Comparison of ENCODE assay signal across 1 cellular context in the genomic region with DNA sequence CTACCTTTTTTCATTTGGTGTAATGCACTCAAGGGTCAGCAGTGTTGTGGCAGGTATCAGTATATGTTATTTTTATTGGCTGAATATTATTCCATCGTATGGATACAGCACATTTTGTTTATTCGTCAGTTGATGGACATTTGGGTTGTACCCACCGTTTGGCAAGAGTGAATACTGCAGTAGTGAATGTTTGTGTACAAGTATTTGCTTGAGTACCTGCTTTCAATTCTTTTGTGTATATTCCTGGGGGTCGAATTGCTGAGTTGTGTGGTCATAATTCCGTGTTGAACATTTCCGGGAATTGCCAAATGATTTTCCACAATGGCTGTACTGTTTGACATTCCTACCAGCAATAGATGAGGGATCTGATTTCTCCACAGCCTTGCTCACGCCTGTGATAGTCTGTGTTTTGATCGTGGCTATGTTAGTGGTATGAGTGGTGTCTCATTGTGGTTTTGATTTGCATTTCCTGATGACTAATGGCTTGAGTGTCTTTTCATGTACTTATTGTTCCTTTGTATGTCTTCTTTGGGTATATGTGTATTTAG.
TF ChIP-seq lines count a peak whose summit lies in the region.

No MANE protein-coding gene starts in this region.

TF ChIP-seq in HepG2, 621 proteins besides CTCF, POLR2A, EP300 and RAD21 (continued from another document and continues in another):
- TF ChIP-seq, protein P1, sequence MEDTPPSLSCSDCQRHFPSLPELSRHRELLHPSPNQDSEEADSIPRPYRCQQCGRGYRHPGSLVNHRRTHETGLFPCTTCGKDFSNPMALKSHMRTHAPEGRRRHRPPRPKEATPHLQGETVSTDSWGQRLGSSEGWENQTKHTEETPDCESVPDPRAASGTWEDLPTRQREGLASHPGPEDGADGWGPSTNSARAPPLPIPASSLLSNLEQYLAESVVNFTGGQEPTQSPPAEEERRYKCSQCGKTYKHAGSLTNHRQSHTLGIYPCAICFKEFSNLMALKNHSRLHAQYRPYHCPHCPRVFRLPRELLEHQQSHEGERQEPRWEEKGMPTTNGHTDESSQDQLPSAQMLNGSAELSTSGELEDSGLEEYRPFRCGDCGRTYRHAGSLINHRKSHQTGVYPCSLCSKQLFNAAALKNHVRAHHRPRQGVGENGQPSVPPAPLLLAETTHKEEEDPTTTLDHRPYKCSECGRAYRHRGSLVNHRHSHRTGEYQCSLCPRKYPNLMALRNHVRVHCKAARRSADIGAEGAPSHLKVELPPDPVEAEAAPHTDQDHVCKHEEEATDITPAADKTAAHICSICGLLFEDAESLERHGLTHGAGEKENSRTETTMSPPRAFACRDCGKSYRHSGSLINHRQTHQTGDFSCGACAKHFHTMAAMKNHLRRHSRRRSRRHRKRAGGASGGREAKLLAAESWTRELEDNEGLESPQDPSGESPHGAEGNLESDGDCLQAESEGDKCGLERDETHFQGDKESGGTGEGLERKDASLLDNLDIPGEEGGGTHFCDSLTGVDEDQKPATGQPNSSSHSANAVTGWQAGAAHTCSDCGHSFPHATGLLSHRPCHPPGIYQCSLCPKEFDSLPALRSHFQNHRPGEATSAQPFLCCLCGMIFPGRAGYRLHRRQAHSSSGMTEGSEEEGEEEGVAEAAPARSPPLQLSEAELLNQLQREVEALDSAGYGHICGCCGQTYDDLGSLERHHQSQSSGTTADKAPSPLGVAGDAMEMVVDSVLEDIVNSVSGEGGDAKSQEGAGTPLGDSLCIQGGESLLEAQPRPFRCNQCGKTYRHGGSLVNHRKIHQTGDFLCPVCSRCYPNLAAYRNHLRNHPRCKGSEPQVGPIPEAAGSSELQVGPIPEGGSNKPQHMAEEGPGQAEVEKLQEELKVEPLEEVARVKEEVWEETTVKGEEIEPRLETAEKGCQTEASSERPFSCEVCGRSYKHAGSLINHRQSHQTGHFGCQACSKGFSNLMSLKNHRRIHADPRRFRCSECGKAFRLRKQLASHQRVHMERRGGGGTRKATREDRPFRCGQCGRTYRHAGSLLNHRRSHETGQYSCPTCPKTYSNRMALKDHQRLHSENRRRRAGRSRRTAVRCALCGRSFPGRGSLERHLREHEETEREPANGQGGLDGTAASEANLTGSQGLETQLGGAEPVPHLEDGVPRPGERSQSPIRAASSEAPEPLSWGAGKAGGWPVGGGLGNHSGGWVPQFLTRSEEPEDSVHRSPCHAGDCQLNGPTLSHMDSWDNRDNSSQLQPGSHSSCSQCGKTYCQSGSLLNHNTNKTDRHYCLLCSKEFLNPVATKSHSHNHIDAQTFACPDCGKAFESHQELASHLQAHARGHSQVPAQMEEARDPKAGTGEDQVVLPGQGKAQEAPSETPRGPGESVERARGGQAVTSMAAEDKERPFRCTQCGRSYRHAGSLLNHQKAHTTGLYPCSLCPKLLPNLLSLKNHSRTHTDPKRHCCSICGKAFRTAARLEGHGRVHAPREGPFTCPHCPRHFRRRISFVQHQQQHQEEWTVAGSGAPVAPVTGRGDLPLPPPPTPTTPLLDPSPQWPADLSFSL (CRISPR knock-in tag; IDR thresholded peaks at IDR 0.05), result peak; percentile 74; the same call in 1 of the 2 replicates
- TF ChIP-seq, protein P2, sequence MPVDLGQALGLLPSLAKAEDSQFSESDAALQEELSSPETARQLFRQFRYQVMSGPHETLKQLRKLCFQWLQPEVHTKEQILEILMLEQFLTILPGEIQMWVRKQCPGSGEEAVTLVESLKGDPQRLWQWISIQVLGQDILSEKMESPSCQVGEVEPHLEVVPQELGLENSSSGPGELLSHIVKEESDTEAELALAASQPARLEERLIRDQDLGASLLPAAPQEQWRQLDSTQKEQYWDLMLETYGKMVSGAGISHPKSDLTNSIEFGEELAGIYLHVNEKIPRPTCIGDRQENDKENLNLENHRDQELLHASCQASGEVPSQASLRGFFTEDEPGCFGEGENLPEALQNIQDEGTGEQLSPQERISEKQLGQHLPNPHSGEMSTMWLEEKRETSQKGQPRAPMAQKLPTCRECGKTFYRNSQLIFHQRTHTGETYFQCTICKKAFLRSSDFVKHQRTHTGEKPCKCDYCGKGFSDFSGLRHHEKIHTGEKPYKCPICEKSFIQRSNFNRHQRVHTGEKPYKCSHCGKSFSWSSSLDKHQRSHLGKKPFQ (CRISPR knock-in tag; IDR thresholded peaks at IDR 0.05; ENCODE audit: insufficient replicate concordance), result no peak
- TF ChIP-seq, protein P3, sequence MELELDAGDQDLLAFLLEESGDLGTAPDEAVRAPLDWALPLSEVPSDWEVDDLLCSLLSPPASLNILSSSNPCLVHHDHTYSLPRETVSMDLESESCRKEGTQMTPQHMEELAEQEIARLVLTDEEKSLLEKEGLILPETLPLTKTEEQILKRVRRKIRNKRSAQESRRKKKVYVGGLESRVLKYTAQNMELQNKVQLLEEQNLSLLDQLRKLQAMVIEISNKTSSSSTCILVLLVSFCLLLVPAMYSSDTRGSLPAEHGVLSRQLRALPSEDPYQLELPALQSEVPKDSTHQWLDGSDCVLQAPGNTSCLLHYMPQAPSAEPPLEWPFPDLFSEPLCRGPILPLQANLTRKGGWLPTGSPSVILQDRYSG (CRISPR knock-in tag; IDR thresholded peaks at IDR 0.05), result no peak
- TF ChIP-seq HMG20B (CRISPR knock-in tag; conservative IDR thresholded peaks at IDR 0.05), result no peak; the same call in 1 of the 2 replicates
- TF ChIP-seq KDM5B (CRISPR knock-in tag; IDR thresholded peaks at IDR 0.05; ENCODE audit: borderline replicate concordance), result no peak
- no peak for TF ChIP-seq ZNF839 (CRISPR knock-in tag; IDR thresholded peaks at IDR 0.05; ENCODE audit: borderline replicate concordance)
- TF ChIP-seq FOXO1 (CRISPR knock-in tag; IDR thresholded peaks at IDR 0.05), result peak; percentile 59; the same call in 1 of the 2 replicates
- TF ChIP-seq, protein P4, sequence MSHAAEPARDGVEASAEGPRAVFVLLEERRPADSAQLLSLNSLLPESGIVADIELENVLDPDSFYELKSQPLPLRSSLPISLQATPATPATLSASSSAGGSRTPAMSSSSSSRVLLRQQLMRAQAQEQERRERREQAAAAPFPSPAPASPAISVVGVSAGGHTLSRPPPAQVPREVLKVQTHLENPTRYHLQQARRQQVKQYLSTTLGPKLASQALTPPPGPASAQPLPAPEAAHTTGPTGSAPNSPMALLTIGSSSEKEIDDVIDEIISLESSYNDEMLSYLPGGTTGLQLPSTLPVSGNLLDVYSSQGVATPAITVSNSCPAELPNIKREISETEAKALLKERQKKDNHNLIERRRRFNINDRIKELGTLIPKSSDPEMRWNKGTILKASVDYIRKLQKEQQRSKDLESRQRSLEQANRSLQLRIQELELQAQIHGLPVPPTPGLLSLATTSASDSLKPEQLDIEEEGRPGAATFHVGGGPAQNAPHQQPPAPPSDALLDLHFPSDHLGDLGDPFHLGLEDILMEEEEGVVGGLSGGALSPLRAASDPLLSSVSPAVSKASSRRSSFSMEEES (CRISPR knock-in tag; IDR thresholded peaks at IDR 0.05), result 0 out of 2 replicates have a peak, but pooled peaks have one; percentile 14
- no peak for TF ChIP-seq MEIS1 (CRISPR knock-in tag; IDR thresholded peaks at IDR 0.05; ENCODE audit: borderline replicate concordance)
- TF ChIP-seq ELF4 (CRISPR knock-in tag; IDR thresholded peaks at IDR 0.05; ENCODE audit: borderline replicate concordance), result no peak
- TF ChIP-seq, protein P5, sequence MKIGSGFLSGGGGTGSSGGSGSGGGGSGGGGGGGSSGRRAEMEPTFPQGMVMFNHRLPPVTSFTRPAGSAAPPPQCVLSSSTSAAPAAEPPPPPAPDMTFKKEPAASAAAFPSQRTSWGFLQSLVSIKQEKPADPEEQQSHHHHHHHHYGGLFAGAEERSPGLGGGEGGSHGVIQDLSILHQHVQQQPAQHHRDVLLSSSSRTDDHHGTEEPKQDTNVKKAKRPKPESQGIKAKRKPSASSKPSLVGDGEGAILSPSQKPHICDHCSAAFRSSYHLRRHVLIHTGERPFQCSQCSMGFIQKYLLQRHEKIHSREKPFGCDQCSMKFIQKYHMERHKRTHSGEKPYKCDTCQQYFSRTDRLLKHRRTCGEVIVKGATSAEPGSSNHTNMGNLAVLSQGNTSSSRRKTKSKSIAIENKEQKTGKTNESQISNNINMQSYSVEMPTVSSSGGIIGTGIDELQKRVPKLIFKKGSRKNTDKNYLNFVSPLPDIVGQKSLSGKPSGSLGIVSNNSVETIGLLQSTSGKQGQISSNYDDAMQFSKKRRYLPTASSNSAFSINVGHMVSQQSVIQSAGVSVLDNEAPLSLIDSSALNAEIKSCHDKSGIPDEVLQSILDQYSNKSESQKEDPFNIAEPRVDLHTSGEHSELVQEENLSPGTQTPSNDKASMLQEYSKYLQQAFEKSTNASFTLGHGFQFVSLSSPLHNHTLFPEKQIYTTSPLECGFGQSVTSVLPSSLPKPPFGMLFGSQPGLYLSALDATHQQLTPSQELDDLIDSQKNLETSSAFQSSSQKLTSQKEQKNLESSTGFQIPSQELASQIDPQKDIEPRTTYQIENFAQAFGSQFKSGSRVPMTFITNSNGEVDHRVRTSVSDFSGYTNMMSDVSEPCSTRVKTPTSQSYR (CRISPR knock-in tag; IDR thresholded peaks at IDR 0.05; ENCODE audit: borderline replicate concordance), result peak; percentile 59; the same call in 1 of the 2 replicates
- TF ChIP-seq GATA4 (IDR thresholded peaks at IDR 0.05; ENCODE audit: borderline replicate concordance, low read depth), result no peak
- TF ChIP-seq, protein P6, sequence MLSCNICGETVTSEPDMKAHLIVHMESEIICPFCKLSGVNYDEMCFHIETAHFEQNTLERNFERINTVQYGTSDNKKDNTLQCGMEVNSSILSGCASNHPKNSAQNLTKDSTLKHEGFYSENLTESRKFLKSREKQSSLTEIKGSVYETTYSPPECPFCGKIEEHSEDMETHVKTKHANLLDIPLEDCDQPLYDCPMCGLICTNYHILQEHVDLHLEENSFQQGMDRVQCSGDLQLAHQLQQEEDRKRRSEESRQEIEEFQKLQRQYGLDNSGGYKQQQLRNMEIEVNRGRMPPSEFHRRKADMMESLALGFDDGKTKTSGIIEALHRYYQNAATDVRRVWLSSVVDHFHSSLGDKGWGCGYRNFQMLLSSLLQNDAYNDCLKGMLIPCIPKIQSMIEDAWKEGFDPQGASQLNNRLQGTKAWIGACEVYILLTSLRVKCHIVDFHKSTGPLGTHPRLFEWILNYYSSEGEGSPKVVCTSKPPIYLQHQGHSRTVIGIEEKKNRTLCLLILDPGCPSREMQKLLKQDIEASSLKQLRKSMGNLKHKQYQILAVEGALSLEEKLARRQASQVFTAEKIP (CRISPR knock-in tag; IDR thresholded peaks at IDR 0.05; ENCODE audit: borderline replicate concordance), result no peak
- no peak for TF ChIP-seq ZNF644 (CRISPR knock-in tag; IDR thresholded peaks at IDR 0.05; ENCODE audit: low read depth)
- TF ChIP-seq, protein P7, sequence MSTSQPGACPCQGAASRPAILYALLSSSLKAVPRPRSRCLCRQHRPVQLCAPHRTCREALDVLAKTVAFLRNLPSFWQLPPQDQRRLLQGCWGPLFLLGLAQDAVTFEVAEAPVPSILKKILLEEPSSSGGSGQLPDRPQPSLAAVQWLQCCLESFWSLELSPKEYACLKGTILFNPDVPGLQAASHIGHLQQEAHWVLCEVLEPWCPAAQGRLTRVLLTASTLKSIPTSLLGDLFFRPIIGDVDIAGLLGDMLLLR (CRISPR knock-in tag; IDR thresholded peaks at IDR 0.05), result no peak
- TF ChIP-seq ZNF891 (CRISPR knock-in tag; IDR thresholded peaks at IDR 0.05), result no peak
- TF ChIP-seq RBFOX2 (IDR thresholded peaks at IDR 0.05; ENCODE audit: low read depth, low read length), result no peak
- TF ChIP-seq TMF1 (CRISPR knock-in tag; IDR thresholded peaks at IDR 0.05; ENCODE audit: low read depth), result no peak
- TF ChIP-seq POLR2AphosphoS5 (IDR thresholded peaks at IDR 0.05; ENCODE audit: low read depth, low read length), result no peak
- TF ChIP-seq ZNF672 (CRISPR knock-in tag; IDR thresholded peaks at IDR 0.05), result no peak
- no peak for TF ChIP-seq ADNP (CRISPR knock-in tag; IDR thresholded peaks at IDR 0.05)
- TF ChIP-seq SOX13 (IDR thresholded peaks at IDR 0.05), result peak; percentile 69
- peak in 1 of 2 experiments; percentile 92; a peak in 2 of 4 replicates for TF ChIP-seq SOX13 (CRISPR knock-in tag; conservative IDR thresholded peaks at IDR 0.05 in 1 of 2, IDR thresholded peaks at IDR 0.05 in 1 of 2)
- TF ChIP-seq, protein P8, sequence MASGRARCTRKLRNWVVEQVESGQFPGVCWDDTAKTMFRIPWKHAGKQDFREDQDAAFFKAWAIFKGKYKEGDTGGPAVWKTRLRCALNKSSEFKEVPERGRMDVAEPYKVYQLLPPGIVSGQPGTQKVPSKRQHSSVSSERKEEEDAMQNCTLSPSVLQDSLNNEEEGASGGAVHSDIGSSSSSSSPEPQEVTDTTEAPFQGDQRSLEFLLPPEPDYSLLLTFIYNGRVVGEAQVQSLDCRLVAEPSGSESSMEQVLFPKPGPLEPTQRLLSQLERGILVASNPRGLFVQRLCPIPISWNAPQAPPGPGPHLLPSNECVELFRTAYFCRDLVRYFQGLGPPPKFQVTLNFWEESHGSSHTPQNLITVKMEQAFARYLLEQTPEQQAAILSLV (CRISPR knock-in tag; IDR thresholded peaks at IDR 0.05; ENCODE audit: borderline replicate concordance), result no peak
- TF ChIP-seq ZNF792 (CRISPR knock-in tag; IDR thresholded peaks at IDR 0.05), result no peak
- TF ChIP-seq ZBTB7B (CRISPR knock-in tag; IDR thresholded peaks at IDR 0.05), result no peak
- no peak for TF ChIP-seq NFE2L2 (IDR thresholded peaks at IDR 0.05; ENCODE audit: low read length)
- TF ChIP-seq, protein P9, sequence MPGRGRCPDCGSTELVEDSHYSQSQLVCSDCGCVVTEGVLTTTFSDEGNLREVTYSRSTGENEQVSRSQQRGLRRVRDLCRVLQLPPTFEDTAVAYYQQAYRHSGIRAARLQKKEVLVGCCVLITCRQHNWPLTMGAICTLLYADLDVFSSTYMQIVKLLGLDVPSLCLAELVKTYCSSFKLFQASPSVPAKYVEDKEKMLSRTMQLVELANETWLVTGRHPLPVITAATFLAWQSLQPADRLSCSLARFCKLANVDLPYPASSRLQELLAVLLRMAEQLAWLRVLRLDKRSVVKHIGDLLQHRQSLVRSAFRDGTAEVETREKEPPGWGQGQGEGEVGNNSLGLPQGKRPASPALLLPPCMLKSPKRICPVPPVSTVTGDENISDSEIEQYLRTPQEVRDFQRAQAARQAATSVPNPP (CRISPR knock-in tag; IDR thresholded peaks at IDR 0.05), result no peak
- peak; percentile 35; the same call in 1 of the 2 replicates for TF ChIP-seq TBX2 (CRISPR knock-in tag; IDR thresholded peaks at IDR 0.05; ENCODE audit: borderline replicate concordance)
- no peak for TF ChIP-seq ZNF331 (CRISPR knock-in tag; IDR thresholded peaks at IDR 0.05)
- TF ChIP-seq RFX3 (CRISPR knock-in tag; IDR thresholded peaks at IDR 0.05), result no peak
- TF ChIP-seq, protein P10, sequence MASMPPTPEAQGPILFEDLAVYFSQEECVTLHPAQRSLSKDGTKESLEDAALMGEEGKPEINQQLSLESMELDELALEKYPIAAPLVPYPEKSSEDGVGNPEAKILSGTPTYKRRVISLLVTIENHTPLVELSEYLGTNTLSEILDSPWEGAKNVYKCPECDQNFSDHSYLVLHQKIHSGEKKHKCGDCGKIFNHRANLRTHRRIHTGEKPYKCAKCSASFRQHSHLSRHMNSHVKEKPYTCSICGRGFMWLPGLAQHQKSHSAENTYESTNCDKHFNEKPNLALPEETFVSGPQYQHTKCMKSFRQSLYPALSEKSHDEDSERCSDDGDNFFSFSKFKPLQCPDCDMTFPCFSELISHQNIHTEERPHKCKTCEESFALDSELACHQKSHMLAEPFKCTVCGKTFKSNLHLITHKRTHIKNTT (CRISPR knock-in tag; IDR thresholded peaks at IDR 0.05), result no peak
- TF ChIP-seq SOX5 (CRISPR knock-in tag; IDR thresholded peaks at IDR 0.05; ENCODE audit: borderline replicate concordance), result peak; percentile 95
- no peak for TF ChIP-seq POLR2AphosphoS2 (IDR thresholded peaks at IDR 0.05; ENCODE audit: low read depth, low read length)
- peak; percentile 28; the same call in 1 of the 2 replicates for TF ChIP-seq SALL1 (CRISPR knock-in tag; IDR thresholded peaks at IDR 0.05)
